8 cellular contexts compared by ENCODE assay signal in genomic region chr1:42922687-42923366, GRCh38. TPM values are rescaled to one million over a fixed set of nuclear protein-coding genes. Genes with fewer than 3 reads are reported as not detected.
A peak's percentile ranks its signal among the peaks of the same experiment; 100 is the strongest.
DNase-seq lines count a peak whose midpoint lies in the region; ATAC-seq, FAIRE-seq and TF ChIP-seq lines count a peak whose summit lies in the region.

No MANE protein-coding gene starts in this region.

- peak in 4 of 5 donors; percentile 38 to 74 (median 61) for DNase-seq in CD8-positive, alpha-beta memory T cell
- DNase-seq in NCI-H1436 treated with DMSO at 0.1 percent for 48 hours (lab: John Stamatoyannopoulos, UW) (peak; percentile 72), SW480 (ENCODE audit: low spot score) (peak; percentile 85), keratinocyte (ENCODE audit: low read depth, low spot score) (no peak), HPDE6-E6E7 (ENCODE audit: extremely low spot score) (no peak)
- DNase-seq in central memory CD4-positive, alpha-beta T cell = peak; percentile 64
- DNase-seq in stimulated activated CD4-positive, alpha-beta T cell treated with anti-CD3 and anti-CD28 coated beads, TNF-alpha, amount 100 ng/mL, for 4 hours (ENCODE audit: low read depth in 3 of 3) = peak in 2 of 3 experiments; percentile 18 to 29

- peak overlapping the region; percentile 76 to 97 (median 92) for H3K27ac Mint-ChIP-seq in CD8-positive, alpha-beta memory T cell

- no peaks in the 10 kb centered on the region for H3K9me3 ChIP-seq in CD8-positive, alpha-beta memory T cell (ENCODE audit: low read length)
- H3K9me3 ChIP-seq in keratinocyte (ENCODE audit: control insufficient read depth, low read depth, low read length) = no peaks in the 10 kb centered on the region

- peak overlapping the region; percentile 83 to 95 (median 89) for H3K4me3 Mint-ChIP-seq in CD8-positive, alpha-beta memory T cell

- no peak overlapping the region for H2AFZ ChIP-seq in keratinocyte (ENCODE audit: control insufficient read depth, low read length)

- peak in 2 of 3 experiments; percentile 55 to 97 for TF ChIP-seq CTCF in keratinocyte (optimal IDR thresholded peaks at IDR 0.05 in 1 of 3, IDR thresholded peaks at IDR 0.05 in 1 of 3, conservative IDR thresholded peaks at IDR 0.05 in 1 of 3; ENCODE audit: extremely low read depth in 1 of 3, insufficient read depth in 2 of 3, low read length in 3 of 3)

- POLR2A ChIA-PET in CD8-positive, alpha-beta memory T cell (lab: Charles Lee) = interaction anchor here (0.7 to 2.5 kb wide), 9 partner anchors 9 to 156 kb away, joined by 3 to 13 read pairs (median 3); partner anchors contain the start of genes C1orf50, P3H1 and SLC2A1

- H3K4me3 ChIP-seq in CD8-positive, alpha-beta memory T cell (ENCODE audit: low read length) = peak overlapping the region; percentile 18
- H3K4me3 ChIP-seq in keratinocyte (ENCODE audit: control insufficient read depth in 2 of 3, extremely low read depth in 1 of 3, insufficient read depth in 2 of 3, low read depth in 1 of 3, low read length in 3 of 3) = peak overlapping the region in 1 of 3 experiments; percentile 7

- peak; percentile 42 for ATAC-seq in GM21447 (IDR thresholded peaks at IDR 0.05; ENCODE audit: unreplicated experiment)

- H3K9ac ChIP-seq in keratinocyte (ENCODE audit: control insufficient read depth, extremely low read depth, insufficient read depth, low read length) = no peak overlapping the region

- H3K36me3 ChIP-seq in CD8-positive, alpha-beta memory T cell (ENCODE audit: insufficient read depth, low read length) = peaks cover 20% of the 10 kb centered on the region
- peaks cover 12 to 25% of the 10 kb centered on the region in 2 experiments for H3K36me3 ChIP-seq in keratinocyte (ENCODE audit: control insufficient read depth in 2 of 2, extremely low read depth in 1 of 2, insufficient read depth in 2 of 2, low read length in 2 of 2)

- peak overlapping the region; percentile 14 for H3K27ac ChIP-seq in CD8-positive, alpha-beta memory T cell (ENCODE audit: low read depth, low read length)
- no peak overlapping the region for H3K27ac ChIP-seq in keratinocyte (ENCODE audit: control insufficient read depth, insufficient read depth, low read length)

- H3K9me3 Mint-ChIP-seq in CD8-positive, alpha-beta memory T cell = no peaks in the 10 kb centered on the region

- dilution Hi-C loops in keratinocyte (cut with MboI; ENCODE audit: extremely low pct_ligation_motif_present, low sequenced_read_pairs) = no loop called here

- H3K4me1 ChIP-seq in CD8-positive, alpha-beta memory T cell (ENCODE audit: insufficient read depth, low read length) = peaks cover 22% of the 10 kb centered on the region
- H3K4me1 ChIP-seq in keratinocyte (ENCODE audit: control insufficient read depth, extremely low read depth, insufficient read depth, low read length) = peaks cover 25% of the 10 kb centered on the region

- H4K20me1 ChIP-seq in keratinocyte (ENCODE audit: control insufficient read depth, extremely low read depth, insufficient read depth, low read length) = peaks cover 2% of the 10 kb centered on the region

- peaks cover 27 to 32% (median 31%) of the 10 kb centered on the region in 3 donors for H3K4me1 Mint-ChIP-seq in CD8-positive, alpha-beta memory T cell

- CTCF ChIA-PET in CD8-positive, alpha-beta memory T cell (lab: Charles Lee) = interaction anchor here (0.8 to 10.1 kb wide), 23 partner anchors 9 to 155 kb away, joined by 3 to 141 read pairs (median 5); partner anchors contain the start of gene ZNF691

- no peaks in the 10 kb centered on the region for H3K27me3 ChIP-seq in CD8-positive, alpha-beta memory T cell (ENCODE audit: insufficient read depth, low read length, poor library complexity, severe bottlenecking)
- no peaks in the 10 kb centered on the region for H3K27me3 ChIP-seq in keratinocyte (ENCODE audit: control insufficient read depth, extremely low read depth, insufficient read depth, low read length)

- H3K79me2 ChIP-seq in keratinocyte (ENCODE audit: control insufficient read depth, insufficient read depth, low read length) = no peaks in the 10 kb centered on the region

- no peaks in the 10 kb centered on the region for H3K27me3 Mint-ChIP-seq in CD8-positive, alpha-beta memory T cell

- FAIRE-seq in keratinocyte (lab: Jason Lieb, UNC) = peak; percentile 81

- H3K36me3 Mint-ChIP-seq in CD8-positive, alpha-beta memory T cell = peaks cover 3 to 34% (median 11%) of the 10 kb centered on the region in 3 donors

- peak overlapping the region; percentile 60 for H3K4me2 ChIP-seq in keratinocyte (ENCODE audit: control insufficient read depth, extremely low read depth, insufficient read depth, low read depth, low read length)

- no peaks in the 10 kb centered on the region for H3K9me1 ChIP-seq in keratinocyte (ENCODE audit: control insufficient read depth, extremely low read depth, insufficient read depth, low read length)

RNA-seq across cellular contexts. Expression of gene SLC2A1, which starts 35.8 kb away (rescaled TPM):
- total RNA-seq in CD8-positive, alpha-beta memory T cell = 100 to 1,000 TPM; 103 to 108 TPM
- polyA plus RNA-seq in CD8-positive, alpha-beta memory T cell = 42.6 TPM
- 580 to 1,115 TPM (median 689 TPM) in 3 replicates for polyA plus RNA-seq in keratinocyte
- polyA plus RNA-seq in keratinocyte (2011; ENCODE audit: low read depth) = 202 TPM
- polyA plus RNA-seq in keratinocyte (2011; cell fraction: cytosol; rRNA removed) = 275 and 321 TPM in 2 replicates
- polyA plus RNA-seq in keratinocyte (2011; cell fraction: nucleus; rRNA removed) = 1,814 and 2,318 TPM in 2 replicates
- 844 and 1,046 TPM in 2 replicates for polyA plus RNA-seq in keratinocyte (2012; ENCODE audit: low replicate concordance)
- 817 to 1,377 TPM (median 1,072 TPM) in 3 replicates for polyA minus RNA-seq in keratinocyte
- polyA minus RNA-seq in keratinocyte (2011; cell fraction: cytosol; rRNA and poly(A)+ RNA removed) = 724 TPM
- polyA minus RNA-seq in keratinocyte (2011; cell fraction: nucleus; rRNA and poly(A)+ RNA removed) = 1,644 and 2,001 TPM in 2 replicates

Comparison
In these comparisons a context has a peak if more than half of its experiments do, and no peak if none do; other contexts are left out.
1. DNase-seq: peak in CD8-positive, alpha-beta memory T cell (4 of 5), NCI-H1436 treated with DMSO at 0.1 percent for 48 hours (single experiment), SW480 (single experiment), central memory CD4-positive, alpha-beta T cell (single experiment) and stimulated activated CD4-positive, alpha-beta T cell treated with anti-CD3 and anti-CD28 coated beads, TNF-alpha, amount 100 ng/mL, for 4 hours (2 of 3); none in keratinocyte (single experiment) and HPDE6-E6E7 (single experiment).